ENCODE assay signal across 11 cellular contexts in genomic region chr4:80592950-80593349, GRCh38.
DNase-seq lines count a peak whose midpoint lies in the region; ATAC-seq and TF ChIP-seq lines count a peak whose summit lies in the region.
"Had no signal": no experiment of that assay in that cellular context is flagged by ENCODE, and none has a peak within 500 bp of the region (broad histone marks: within the 10 kb centered on the region; RNA-seq: fewer than 3 reads in every experiment).

No MANE protein-coding gene starts in this region.

- peak; percentile 89 for ATAC-seq in HG02763 (IDR thresholded peaks at IDR 0.05; ENCODE audit: unreplicated experiment)
- ATAC-seq in activated T-cell treated with anti-CD3 and anti-CD28 coated beads, Interleukin-2, amount 50 U/mL, for 4 hours = no peak
- no peak for ATAC-seq in natural killer cell
- ATAC-seq in activated naive CD4-positive, alpha-beta T cell treated with anti-CD3 and anti-CD28 coated beads, Interleukin-2, amount 50 U/mL, for 72 hours = no peak

- H3K36me3 Mint-ChIP-seq in nephron progenitor cell (ENCODE audit: low read depth) (no peaks in the 10 kb centered on the region), natural killer cell (no peaks in the 10 kb centered on the region)
- no peaks in the 10 kb centered on the region for H3K36me3 Mint-ChIP-seq in activated T-cell treated with anti-CD3 and anti-CD28 coated beads, Interleukin-2, amount 50 U/mL, for 4 hours (ENCODE audit: insufficient read depth)
- no peaks in the 10 kb centered on the region for H3K36me3 Mint-ChIP-seq in activated naive CD4-positive, alpha-beta T cell treated with anti-CD3 and anti-CD28 coated beads, Interleukin-2, amount 50 U/mL, for 72 hours

- H3K9me3 Mint-ChIP-seq in nephron progenitor cell (no peaks in the 10 kb centered on the region), natural killer cell (no peaks in the 10 kb centered on the region)
- H3K9me3 Mint-ChIP-seq in activated T-cell treated with anti-CD3 and anti-CD28 coated beads, Interleukin-2, amount 50 U/mL, for 4 hours = no peaks in the 10 kb centered on the region
- H3K9me3 Mint-ChIP-seq in activated naive CD4-positive, alpha-beta T cell treated with anti-CD3 and anti-CD28 coated beads, Interleukin-2, amount 50 U/mL, for 72 hours = peaks cover 0 to 6% of the 10 kb centered on the region in 2 donors

- H3K4me3 Mint-ChIP-seq in nephron progenitor cell (no peak overlapping the region), natural killer cell (no peak overlapping the region)
- H3K4me3 Mint-ChIP-seq in activated T-cell treated with anti-CD3 and anti-CD28 coated beads, Interleukin-2, amount 50 U/mL, for 4 hours = no peak overlapping the region

- H3K4me1 Mint-ChIP-seq in nephron progenitor cell (no peaks in the 10 kb centered on the region), natural killer cell (no peaks in the 10 kb centered on the region)
- no peaks in the 10 kb centered on the region for H3K4me1 Mint-ChIP-seq in activated T-cell treated with anti-CD3 and anti-CD28 coated beads, Interleukin-2, amount 50 U/mL, for 4 hours (ENCODE audit: low read depth)

- TF ChIP-seq CTCF in nephron progenitor cell (IDR thresholded peaks at IDR 0.05) = peak; percentile 24
- no peak for TF ChIP-seq CTCF in natural killer cell (IDR thresholded peaks at IDR 0.05)

- intact Hi-C loops in natural killer cell (cut with micrococcal nuclease) = no loop called here

- H3K27ac Mint-ChIP-seq in nephron progenitor cell = no peak overlapping the region
- H3K27ac Mint-ChIP-seq in natural killer cell = no peak overlapping the region
- H3K27ac Mint-ChIP-seq in activated naive CD4-positive, alpha-beta T cell treated with anti-CD3 and anti-CD28 coated beads, Interleukin-2, amount 50 U/mL, for 72 hours = no peak overlapping the region

- H3K27me3 Mint-ChIP-seq in nephron progenitor cell (ENCODE audit: low read depth, poor library complexity) (peaks cover 2% of the 10 kb centered on the region), natural killer cell (ENCODE audit: low read depth in 2 of 2) (no peaks in the 10 kb centered on the region)
- H3K27me3 Mint-ChIP-seq in activated T-cell treated with anti-CD3 and anti-CD28 coated beads, Interleukin-2, amount 50 U/mL, for 4 hours (ENCODE audit: low read depth) = no peaks in the 10 kb centered on the region

- DNase-seq in DMS 273 (lab: John Stamatoyannopoulos, UW; ENCODE audit: unreplicated experiment) = peak; percentile 4
- no peak for DNase-seq in DMS 273 treated with DMSO at 0.1 percent for 48 hours (lab: John Stamatoyannopoulos, UW)
- peak; percentile 18 for DNase-seq in OCI-M1 (lab: John Stamatoyannopoulos, UW)
- DNase-seq in nephron progenitor cell = no peak
- no peak for DNase-seq in activated T-cell treated with anti-CD3 and anti-CD28 coated beads, Interleukin-2, amount 50 U/mL, for 4 hours
- no peak for DNase-seq in natural killer cell
- DNase-seq in activated naive CD4-positive, alpha-beta T cell treated with anti-CD3 and anti-CD28 coated beads, Interleukin-2, amount 50 U/mL, for 72 hours (ENCODE audit: low spot score in 2 of 2) = no peak
- DNase-seq: 8988T, erythroblast, NCI-H526 treated with DMSO at 0.1 percent for 48 hours had no signal

Comparison
In these comparisons a context has a peak if more than half of its experiments do, and no peak if none do; other contexts are left out.
1. DNase-seq: peak in DMS 273 (single experiment) and OCI-M1 (single experiment); none in DMS 273 treated with DMSO at 0.1 percent for 48 hours (single experiment), nephron progenitor cell (single experiment), activated T-cell treated with anti-CD3 and anti-CD28 coated beads, Interleukin-2, amount 50 U/mL, for 4 hours (single experiment), natural killer cell (single experiment) and activated naive CD4-positive, alpha-beta T cell treated with anti-CD3 and anti-CD28 coated beads, Interleukin-2, amount 50 U/mL, for 72 hours (0 of 2).